In genomic region chr2:203533696-203534471, GRCh38 we compare ENCODE assay signal across 8 cellular contexts. TPM values are rescaled to one million over a fixed set of nuclear protein-coding genes. Genes with fewer than 3 reads are reported as not detected.
DNase-seq lines count a peak whose midpoint lies in the region; ATAC-seq and TF ChIP-seq lines count a peak whose summit lies in the region.

No MANE protein-coding gene starts in this region.

- DNase-seq in GM13976 (ENCODE audit: low spot score) (peak; percentile 33), epithelial cell of proximal tubule (ENCODE audit: low read depth) (no peak)

- H3K27ac ChIP-seq in ACC112 (ENCODE audit: low read depth, low read length): peak overlapping the region; percentile 82
- no peak overlapping the region for H3K27ac ChIP-seq in SU-DHL-6 (ENCODE audit: low read depth, low read length)

- in situ Hi-C loops in GM13976 (cut with MboI; ENCODE audit: low sequenced_read_pairs, unreplicated experiment): no loop called here

- H3K79me2 ChIP-seq in ACC112 (ENCODE audit: control insufficient read depth, insufficient read depth, low read length, unreplicated experiment) (peaks cover 56% of the 10 kb centered on the region), SU-DHL-6 (ENCODE audit: insufficient read depth, low read length) (no peaks in the 10 kb centered on the region)

- H3F3A ChIP-seq in SU-DHL-6 (ENCODE audit: insufficient read depth): peaks cover 12% of the 10 kb centered on the region

- peak overlapping the region; percentile 91 for H3K4me3 ChIP-seq in ACC112 (ENCODE audit: low read depth, low read length)
- H3K4me3 ChIP-seq in SU-DHL-6 (ENCODE audit: insufficient read depth, low read length, poor library complexity, severe bottlenecking): peak overlapping the region; percentile 96
- H3K4me3 ChIP-seq in epithelial cell of proximal tubule (ENCODE audit: low read depth, low read length): peak overlapping the region; percentile 83
- peak overlapping the region; percentile 69 for H3K4me3 ChIP-seq in neuron (ENCODE audit: low read length)

- H2AFZ ChIP-seq in ACC112 (ENCODE audit: low read length, unreplicated experiment): no peak overlapping the region
- no peak overlapping the region for H2AFZ ChIP-seq in SU-DHL-6 (ENCODE audit: low read depth, low read length, severe bottlenecking)
- H2AFZ ChIP-seq in neuron (ENCODE audit: low read depth, low read length): peak overlapping the region; percentile 98

- H3K4me1 ChIP-seq in ACC112 (ENCODE audit: control insufficient read depth, insufficient read depth, low read length, unreplicated experiment) (peaks cover 26% of the 10 kb centered on the region), neuron (ENCODE audit: insufficient read depth, low read length) (peaks cover 15% of the 10 kb centered on the region)

- H4K20me1 ChIP-seq in SU-DHL-6 (ENCODE audit: low read depth, low read length): no peaks in the 10 kb centered on the region

- peak overlapping the region; percentile 76; the same call in 1 of the 2 replicates for H3K9ac ChIP-seq in SU-DHL-6 (ENCODE audit: low read length)

- H3K9me3 ChIP-seq in SU-DHL-6 (ENCODE audit: insufficient read depth, low read length) (peaks cover 3% of the 10 kb centered on the region; the same call in 1 of the 2 replicates), neuron (ENCODE audit: low read length) (no peaks in the 10 kb centered on the region)

- peak overlapping the region; percentile 73 for H3K4me2 ChIP-seq in SU-DHL-6 (ENCODE audit: low read depth, low read length, poor library complexity, severe bottlenecking)

- H3K27me3 ChIP-seq in ACC112 (ENCODE audit: insufficient read depth, low read length) (no peaks in the 10 kb centered on the region), SU-DHL-6 (ENCODE audit: low read length) (no peaks in the 10 kb centered on the region; the same call in 1 of the 2 replicates), neuron (ENCODE audit: insufficient read depth, low read length) (no peaks in the 10 kb centered on the region)

- no peaks in the 10 kb centered on the region for H3K36me3 ChIP-seq in ACC112 (ENCODE audit: insufficient read depth, low read length)
- peaks cover 3% of the 10 kb centered on the region; the same call in 1 of the 2 replicates for H3K36me3 ChIP-seq in SU-DHL-6 (ENCODE audit: low read length)
- no peaks in the 10 kb centered on the region for H3K36me3 ChIP-seq in neuron (ENCODE audit: insufficient read depth, low read length)

- no peak for TF ChIP-seq CTCF in GM13976 (IDR thresholded peaks at IDR 0.05; ENCODE audit: borderline replicate concordance, control extremely low read depth, extremely low read depth, insufficient read depth, missing control alignments)
- TF ChIP-seq CTCF in SU-DHL-6 (IDR thresholded peaks at IDR 0.05; ENCODE audit: insufficient read depth, low read length, poor library complexity, severe bottlenecking): no peak
- TF ChIP-seq CTCF in epithelial cell of proximal tubule (conservative IDR thresholded peaks at IDR 0.05; ENCODE audit: low read depth, low read length): no peak

- no peaks in the 10 kb centered on the region for H3K9me2 ChIP-seq in SU-DHL-6 (replicated peaks; ENCODE audit: insufficient read depth, low read length)

- ATAC-seq in GM21529 (IDR thresholded peaks at IDR 0.05; ENCODE audit: unreplicated experiment) (no peak), GM21717 (IDR thresholded peaks at IDR 0.05; ENCODE audit: unreplicated experiment) (no peak), HG02840 (IDR thresholded peaks at IDR 0.05; ENCODE audit: low FRiP score, unreplicated experiment) (no peak)

RNA-seq across cellular contexts. Expression of gene RAPH1, which starts 1.2 kb away (rescaled TPM):
- 6.5 and 33.4 TPM in 2 replicates for total RNA-seq in epithelial cell of proximal tubule
